In the genomic region with DNA sequence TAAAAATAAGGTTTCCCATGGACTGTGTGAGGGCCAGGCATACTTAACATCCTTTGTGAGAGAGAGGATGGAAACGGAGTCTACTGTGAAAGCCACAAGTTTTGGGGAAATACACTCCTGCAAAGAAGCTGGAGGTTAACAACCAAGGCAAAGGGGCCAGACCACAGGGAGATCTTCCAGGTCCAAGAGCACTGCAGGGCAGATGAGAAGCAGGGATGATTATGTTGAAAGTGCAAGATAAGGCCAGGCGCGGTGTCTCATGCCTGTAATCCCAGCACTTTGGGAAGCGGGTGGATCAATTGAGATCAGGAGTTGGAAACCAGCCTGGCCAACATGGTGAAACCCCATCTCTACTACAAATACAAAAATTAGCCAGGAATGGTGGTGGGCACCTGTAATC, we compare ENCODE assay signal across 20 cellular contexts. TPM values are rescaled to one million over a fixed set of nuclear protein-coding genes. Genes with fewer than 3 reads are reported as not detected.
A peak's percentile ranks its signal among the peaks of the same experiment; 100 is the strongest.
DNase-seq lines count a peak whose midpoint lies in the region; ATAC-seq, FAIRE-seq and TF ChIP-seq lines count a peak whose summit lies in the region.
"Had no signal": no experiment of that assay in that cellular context is flagged by ENCODE, and none has a peak within 500 bp of the region (broad histone marks: within the 10 kb centered on the region; RNA-seq: fewer than 3 reads in every experiment).

No MANE protein-coding gene starts in this region.

- H3K36me3 Mint-ChIP-seq in activated naive CD8-positive, alpha-beta T cell = no peaks in the 10 kb centered on the region
- peaks cover 19% of the 10 kb centered on the region for H3K36me3 Mint-ChIP-seq in activated naive CD8-positive, alpha-beta T cell treated with anti-CD3 and anti-CD28 coated beads, Interleukin-2, amount 50 U/mL, for 24 hours (ENCODE audit: low read depth)
- peaks cover 40% of the 10 kb centered on the region for H3K36me3 Mint-ChIP-seq in endothelial cell (ENCODE audit: low read depth, unreplicated experiment)
- peaks cover 9 to 39% (median 10%) of the 10 kb centered on the region in 5 donors for H3K36me3 Mint-ChIP-seq in naive thymus-derived CD4-positive, alpha-beta T cell

- H3K4me1 ChIP-seq in naive thymus-derived CD4-positive, alpha-beta T cell (ENCODE audit: control insufficient read depth in 2 of 2, insufficient read depth in 2 of 2, low read length in 2 of 2) = no peaks in the 10 kb centered on the region
- H3K4me1 ChIP-seq: BLaER1 had no signal

- H3K27me3 ChIP-seq in naive thymus-derived CD4-positive, alpha-beta T cell (ENCODE audit: control insufficient read depth in 2 of 2, insufficient read depth in 2 of 2, low read length in 2 of 2) = no peaks in the 10 kb centered on the region
- H3K27me3 ChIP-seq: BLaER1 had no signal

- no peaks in the 10 kb centered on the region for H3K4me1 Mint-ChIP-seq in activated naive CD8-positive, alpha-beta T cell (ENCODE audit: low read depth)
- H3K4me1 Mint-ChIP-seq in activated naive CD8-positive, alpha-beta T cell treated with anti-CD3 and anti-CD28 coated beads, Interleukin-2, amount 50 U/mL, for 24 hours = no peaks in the 10 kb centered on the region
- H3K4me1 Mint-ChIP-seq in endothelial cell (ENCODE audit: unreplicated experiment) = no peaks in the 10 kb centered on the region
- H3K4me1 Mint-ChIP-seq in naive thymus-derived CD4-positive, alpha-beta T cell = no peaks in the 10 kb centered on the region
- H3K4me1 Mint-ChIP-seq: CD14-positive monocyte had no signal

- no peak overlapping the region for H3K4me3 Mint-ChIP-seq in activated naive CD8-positive, alpha-beta T cell
- H3K4me3 Mint-ChIP-seq in activated naive CD8-positive, alpha-beta T cell treated with anti-CD3 and anti-CD28 coated beads, Interleukin-2, amount 50 U/mL, for 24 hours = no peak overlapping the region
- H3K4me3 Mint-ChIP-seq in endothelial cell (ENCODE audit: unreplicated experiment) = peak overlapping the region; percentile 40
- H3K4me3 Mint-ChIP-seq in naive thymus-derived CD4-positive, alpha-beta T cell = no peak overlapping the region
- H3K4me3 Mint-ChIP-seq: CD14-positive monocyte; CD8-positive, alpha-beta memory T cell had no signal

- H3K36me3 ChIP-seq in naive thymus-derived CD4-positive, alpha-beta T cell (ENCODE audit: control insufficient read depth in 2 of 3, insufficient read depth in 3 of 3, low read length in 3 of 3) = peaks cover 4 to 42% (median 4%) of the 10 kb centered on the region in 3 experiments

- H3K4me3 ChIP-seq in naive thymus-derived CD4-positive, alpha-beta T cell (ENCODE audit: low read length) = no peak overlapping the region
- H3K4me3 ChIP-seq: BLaER1, GM23248 had no signal

- H3K9me3 ChIP-seq in naive thymus-derived CD4-positive, alpha-beta T cell (ENCODE audit: control insufficient read depth in 2 of 3, low read length in 3 of 3) = no peaks in the 10 kb centered on the region
- H3K9me3 ChIP-seq: BLaER1 had no signal

- POLR2A ChIA-PET in naive thymus-derived CD4-positive, alpha-beta T cell (lab: Charles Lee) = interaction anchor here (1.2 kb wide), 1 partner anchor 15 kb away, joined by 5 read pairs; the partner anchor contains the start of genes COQ6 and FAM161B

- TF ChIP-seq CTCF in endothelial cell (IDR thresholded peaks at IDR 0.05; ENCODE audit: unreplicated experiment) = no peak

- intact Hi-C loops in naive thymus-derived CD4-positive, alpha-beta T cell (cut with micrococcal nuclease) = no loop called here

- DNase-seq in activated naive CD8-positive, alpha-beta T cell treated with anti-CD3 and anti-CD28 coated beads, Interleukin-2, amount 50 U/mL, for 24 hours = no peak
- no peak for DNase-seq in endothelial cell (ENCODE audit: low spot score)
- DNase-seq in naive thymus-derived CD4-positive, alpha-beta T cell = no peak
- no peak for DNase-seq in urothelium cell line (ENCODE audit: low spot score)
- no peak for DNase-seq in stimulated activated naive CD8-positive, alpha-beta T cell treated with anti-CD3 and anti-CD28 coated beads, Interleukin-15, Interleukin-2, amounts not matched to agents 100 U/mL and 50 U/mL, for 24 hours
- DNase-seq in NCI-H446 (lab: John Stamatoyannopoulos, UW) = no peak
- DNase-seq: 8988T; CD8-positive, alpha-beta memory T cell; COR-L47; DMS 273 treated with DMSO at 0.1 percent for 48 hours; GM23248; HCEC 1CT had no signal

- H3K9me3 Mint-ChIP-seq in activated naive CD8-positive, alpha-beta T cell (ENCODE audit: low read depth) = no peaks in the 10 kb centered on the region
- H3K9me3 Mint-ChIP-seq in activated naive CD8-positive, alpha-beta T cell treated with anti-CD3 and anti-CD28 coated beads, Interleukin-2, amount 50 U/mL, for 24 hours = no peaks in the 10 kb centered on the region
- H3K9me3 Mint-ChIP-seq in endothelial cell (ENCODE audit: unreplicated experiment) = no peaks in the 10 kb centered on the region
- H3K9me3 Mint-ChIP-seq in naive thymus-derived CD4-positive, alpha-beta T cell = no peaks in the 10 kb centered on the region
- H3K9me3 Mint-ChIP-seq: CD14-positive monocyte; CD8-positive, alpha-beta memory T cell had no signal

- ATAC-seq in activated naive CD8-positive, alpha-beta T cell treated with anti-CD3 and anti-CD28 coated beads, Interleukin-2, amount 50 U/mL, for 24 hours = no peak
- no peak for ATAC-seq in naive thymus-derived CD4-positive, alpha-beta T cell
- no peak for ATAC-seq in stimulated activated naive CD8-positive, alpha-beta T cell treated with anti-CD3 and anti-CD28 coated beads, Interleukin-15, Interleukin-2, amounts not matched to agents 100 U/mL and 50 U/mL, for 24 hours
- no peak for ATAC-seq in GM21717 (IDR thresholded peaks at IDR 0.05; ENCODE audit: unreplicated experiment)

- no peak overlapping the region for H3K27ac ChIP-seq in naive thymus-derived CD4-positive, alpha-beta T cell (ENCODE audit: low read depth, low read length)
- H3K27ac ChIP-seq: BLaER1, GM23248, HL-60 had no signal

- peak overlapping the region; percentile 8 for H3K27ac Mint-ChIP-seq in activated naive CD8-positive, alpha-beta T cell
- no peak overlapping the region for H3K27ac Mint-ChIP-seq in activated naive CD8-positive, alpha-beta T cell treated with anti-CD3 and anti-CD28 coated beads, Interleukin-2, amount 50 U/mL, for 24 hours
- no peak overlapping the region for H3K27ac Mint-ChIP-seq in endothelial cell (ENCODE audit: unreplicated experiment)
- peak overlapping the region in 5 of 9 donors; percentile 34 to 76 (median 56) for H3K27ac Mint-ChIP-seq in naive thymus-derived CD4-positive, alpha-beta T cell

- FAIRE-seq in urothelium cell line (lab: Jason Lieb, UNC) = peak; percentile 95
- FAIRE-seq: G401.6, GM12891, GM19239 had no signal

- CTCF ChIA-PET in naive thymus-derived CD4-positive, alpha-beta T cell (lab: Charles Lee) = no interaction called here

- no peaks in the 10 kb centered on the region for H3K27me3 Mint-ChIP-seq in activated naive CD8-positive, alpha-beta T cell
- H3K27me3 Mint-ChIP-seq in activated naive CD8-positive, alpha-beta T cell treated with anti-CD3 and anti-CD28 coated beads, Interleukin-2, amount 50 U/mL, for 24 hours = no peaks in the 10 kb centered on the region
- H3K27me3 Mint-ChIP-seq in endothelial cell (ENCODE audit: unreplicated experiment) = peaks cover 3% of the 10 kb centered on the region
- no peaks in the 10 kb centered on the region for H3K27me3 Mint-ChIP-seq in naive thymus-derived CD4-positive, alpha-beta T cell
- H3K27me3 Mint-ChIP-seq: CD8-positive, alpha-beta memory T cell had no signal

RNA-seq across cellular contexts. Expression of gene COQ6, which starts 15.1 kb away (rescaled TPM):
- total RNA-seq in endothelial cell (ENCODE audit: unreplicated experiment) = 22.9 TPM
- total RNA-seq in naive thymus-derived CD4-positive, alpha-beta T cell = 10 to 100 TPM; 22.8 to 47.3 (median 36.4) TPM
- 10 to 100 TPM; 13.4 to 22.9 TPM for polyA plus RNA-seq in naive thymus-derived CD4-positive, alpha-beta T cell

RNA-seq across cellular contexts. Expression of gene FAM161B, which starts 15.3 kb away (rescaled TPM):
- total RNA-seq in endothelial cell (ENCODE audit: unreplicated experiment) = 3.2 TPM
- total RNA-seq in naive thymus-derived CD4-positive, alpha-beta T cell = 1 to 10 TPM; 1.8 to 6.6 (median 3.7) TPM
- 1 to 10 TPM; 1.7 to 4.5 TPM for polyA plus RNA-seq in naive thymus-derived CD4-positive, alpha-beta T cell

RNA-seq across cellular contexts. Expression of gene ENTPD5, which starts 53.9 kb away (rescaled TPM):
- 16.0 TPM for total RNA-seq in endothelial cell (ENCODE audit: unreplicated experiment)
- total RNA-seq in naive thymus-derived CD4-positive, alpha-beta T cell = 10 to 100 TPM in 3 of 5 experiments, 1 to 10 TPM in 2; 8.6 to 17.1 (median 11.2) TPM
- polyA plus RNA-seq in naive thymus-derived CD4-positive, alpha-beta T cell = 1 to 10 TPM; 4.2 to 4.8 TPM

RNA-seq across cellular contexts. Expression of gene BBOF1, which starts 53.9 kb away (rescaled TPM):
- total RNA-seq in endothelial cell (ENCODE audit: unreplicated experiment) = 2.3 TPM
- 1 to 10 TPM in 4 of 5 experiments, under 1 TPM in 1; 0.80 to 4.0 (median 2.6) TPM for total RNA-seq in naive thymus-derived CD4-positive, alpha-beta T cell
- polyA plus RNA-seq in naive thymus-derived CD4-positive, alpha-beta T cell = 1 to 10 TPM; 3.2 to 4.8 TPM

Comparison
In these comparisons a context has a peak if more than half of its experiments do, and no peak if none do; other contexts are left out.
1. H3K27ac Mint-ChIP-seq: peak in activated naive CD8-positive, alpha-beta T cell (single experiment) and naive thymus-derived CD4-positive, alpha-beta T cell (5 of 9); none in activated naive CD8-positive, alpha-beta T cell treated with anti-CD3 and anti-CD28 coated beads, Interleukin-2, amount 50 U/mL, for 24 hours (single experiment) and endothelial cell (single experiment).